Comparison of ENCODE assay signal across 8 cellular contexts in genomic region chr16:10871157-10871991, GRCh38.
DNase-seq lines count a peak whose midpoint lies in the region; ATAC-seq and TF ChIP-seq lines count a peak whose summit lies in the region.

No MANE protein-coding gene starts in this region.

- no peaks in the 10 kb centered on the region for H3K36me3 ChIP-seq in neutrophil

- no peaks in the 10 kb centered on the region for H3K9me3 ChIP-seq in neutrophil

- H3K4me3 ChIP-seq in AG09309 (ENCODE audit: control insufficient read depth, low read depth, low read length) (no peak overlapping the region), choroid plexus epithelial cell (ENCODE audit: low read depth, low read length) (no peak overlapping the region), neutrophil (ENCODE audit: low read depth in 1 of 2, low read length in 1 of 2) (peak overlapping the region in 1 of 2 experiments; percentile 29)

- peaks cover 37 to 46% of the 10 kb centered on the region in 2 experiments for H3K4me1 ChIP-seq in neutrophil (ENCODE audit: control insufficient read depth in 1 of 2, insufficient read depth in 1 of 2, low read depth in 1 of 2, low read length in 1 of 2)

- DNase-seq in AG09309 (ENCODE audit: low read depth) (peak; percentile 60), SKM-1 treated with dmso at 0.1 percent for 144 hours (lab: John Stamatoyannopoulos, UW; ENCODE audit: unreplicated experiment) (peak; percentile 79), choroid plexus epithelial cell (ENCODE audit: low read depth) (peak; percentile 78), NCI-H2196 treated with DMSO at 0.1 percent for 48 hours (lab: John Stamatoyannopoulos, UW; ENCODE audit: unreplicated experiment) (no peak)

- ATAC-seq in GM18868 (IDR thresholded peaks at IDR 0.05; ENCODE audit: unreplicated experiment) (peak; percentile 62), HG03442 (IDR thresholded peaks at IDR 0.05; ENCODE audit: unreplicated experiment) (peak; percentile 66), HG03139 (IDR thresholded peaks at IDR 0.05; ENCODE audit: unreplicated experiment) (no peak)

- peaks cover 20% of the 10 kb centered on the region for H3K27me3 ChIP-seq in neutrophil

- TF ChIP-seq CTCF in AG09309 (IDR thresholded peaks at IDR 0.05; ENCODE audit: control insufficient read depth, insufficient read depth, low read depth, low read length, missing control alignments), result no peak
- no peak for TF ChIP-seq CTCF in choroid plexus epithelial cell (conservative IDR thresholded peaks at IDR 0.05; ENCODE audit: low read depth, low read length)
- TF ChIP-seq CTCF in neutrophil (IDR thresholded peaks at IDR 0.05), result no peak

- H3K27ac ChIP-seq in neutrophil, result peak overlapping the region; percentile 70
